Comparison of ENCODE assay signal across 9 cellular contexts in genomic region chr6:15287670-15288069, GRCh38. TPM values are rescaled to one million over a fixed set of nuclear protein-coding genes. Genes with fewer than 3 reads are reported as not detected.
DNase-seq lines count a peak whose midpoint lies in the region; ATAC-seq and TF ChIP-seq lines count a peak whose summit lies in the region.
"Had no signal": no experiment of that assay in that cellular context is flagged by ENCODE, and none has a peak within 500 bp of the region (broad histone marks: within the 10 kb centered on the region; RNA-seq: fewer than 3 reads in every experiment).

No MANE protein-coding gene starts in this region.

- H3K4me3 ChIP-seq in H7 (ENCODE audit: insufficient read depth, low read depth, low read length): no peak overlapping the region
- H3K4me3 ChIP-seq: SK-N-MC had no signal

- no peak for TF ChIP-seq CTCF in foreskin keratinocyte (conservative IDR thresholded peaks at IDR 0.05)

- DNase-seq in islet precursor cell: peak; percentile 29
- no peak for DNase-seq in foreskin keratinocyte
- no peak for DNase-seq in NCI-H1092 treated with DMSO at 0.1 percent for 48 hours (lab: John Stamatoyannopoulos, UW)
- DNase-seq in H7: no peak
- no peak for DNase-seq in DMS53 treated with DMSO at 0.1 percent for 48 hours (lab: John Stamatoyannopoulos, UW; ENCODE audit: unreplicated experiment)

- ATAC-seq in GM18519 (IDR thresholded peaks at IDR 0.05; ENCODE audit: low FRiP score, unreplicated experiment) (peak; percentile 96), GM21717 (IDR thresholded peaks at IDR 0.05; ENCODE audit: unreplicated experiment) (peak; percentile 97), HG03571 (IDR thresholded peaks at IDR 0.05; ENCODE audit: unreplicated experiment) (peak; percentile 93), foreskin keratinocyte (no peak)

- H3K4me1 ChIP-seq in foreskin keratinocyte: peaks cover 24% of the 10 kb centered on the region

- H3K27me3 ChIP-seq in foreskin keratinocyte: no peaks in the 10 kb centered on the region
- no peaks in the 10 kb centered on the region for H3K27me3 ChIP-seq in H7 (ENCODE audit: control insufficient read depth, insufficient read depth, low read length)

- no peak overlapping the region for H3K27ac ChIP-seq in foreskin keratinocyte
- H3K27ac ChIP-seq: SK-N-MC had no signal

- peaks cover 7% of the 10 kb centered on the region for H3K36me3 ChIP-seq in H7 (replicated peaks; ENCODE audit: control insufficient read depth, insufficient read depth, low read length)

RNA-seq across cellular contexts. Expression of gene JARID2, which starts 41.8 kb away (rescaled TPM):
- total RNA-seq in foreskin keratinocyte: 17.6 and 22.3 TPM in 2 replicates
- polyA plus RNA-seq in foreskin keratinocyte: 4.7 and 5.6 TPM in 2 replicates
- 95.2 and 147 TPM in 2 replicates for total RNA-seq in H7 (2014; rRNA removed; shearing (Covaris generic))
